Comparison of ENCODE assay signal across 1 cellular context in genomic region chr7:84455788-84456187, GRCh38.
TF ChIP-seq lines count a peak whose summit lies in the region.

No MANE protein-coding gene starts in this region.

TF ChIP-seq in HCT116, 20 proteins besides CTCF, POLR2A, EP300 and RAD21 (continued from another document):
- TF ChIP-seq ZBTB33 (IDR thresholded peaks at IDR 0.05; ENCODE audit: extremely low read depth, insufficient replicate concordance, low read length) (no peak), EZH2 (IDR thresholded peaks at IDR 0.05) (no peak), POLR2AphosphoS5 (IDR thresholded peaks at IDR 0.05; ENCODE audit: low read depth, low read length) (no peak), SP1 (IDR thresholded peaks at IDR 0.05; ENCODE audit: low read depth) (no peak), JUND (IDR thresholded peaks at IDR 0.05) (no peak), CBX3 (IDR thresholded peaks at IDR 0.05; ENCODE audit: low read depth) (no peak), ZFX (IDR thresholded peaks at IDR 0.05) (no peak)
TF ChIP-seq in HCT116: peak in this region for 0.
